ENCODE assay signal across 8 cellular contexts in genomic region chr10:45470098-45471012, GRCh38.
DNase-seq lines count a peak whose midpoint lies in the region; ATAC-seq and TF ChIP-seq lines count a peak whose summit lies in the region.

No MANE protein-coding gene starts in this region.

- peaks cover 17% of the 10 kb centered on the region for H3K4me1 ChIP-seq in mesodermal cell (ENCODE audit: control insufficient read depth, insufficient read depth, low read length, poor library complexity, severe bottlenecking)

- TF ChIP-seq CTCF in brain microvascular endothelial cell (IDR thresholded peaks at IDR 0.05; ENCODE audit: low read depth, low read length, missing control alignments), result no peak

- DNase-seq in T-helper 17 cell, result peak in 2 of 3 donors; percentile 28 to 30
- peak; percentile 8 for DNase-seq in brain microvascular endothelial cell
- no peak for DNase-seq in DMS 273 treated with DMSO at 0.1 percent for 48 hours (lab: John Stamatoyannopoulos, UW)
- DNase-seq in NCI-H1092 treated with DMSO at 0.1 percent for 48 hours (lab: John Stamatoyannopoulos, UW), result no peak
- DNase-seq in NCI-H1436 (lab: John Stamatoyannopoulos, UW), result no peak
- DNase-seq in NCI-H146 (lab: John Stamatoyannopoulos, UW), result no peak

- no peaks in the 10 kb centered on the region for H3K27me3 Mint-ChIP-seq in T-helper 17 cell

- no peak overlapping the region for H3K4me3 ChIP-seq in brain microvascular endothelial cell (ENCODE audit: low read depth, low read length)
- no peak overlapping the region for H3K4me3 ChIP-seq in mesodermal cell (ENCODE audit: extremely low read depth, insufficient read depth, low read length, poor library complexity, severe bottlenecking)

- H3K9me3 ChIP-seq in T-helper 17 cell (ENCODE audit: control insufficient read depth, low read length, poor library complexity, severe bottlenecking) (no peaks in the 10 kb centered on the region), mesodermal cell (ENCODE audit: control insufficient read depth, low read length) (no peaks in the 10 kb centered on the region)

- ATAC-seq in GM21529 (IDR thresholded peaks at IDR 0.05; ENCODE audit: unreplicated experiment), result peak; percentile 42
- peak; percentile 94 for ATAC-seq in T-helper 17 cell

- H3K27ac ChIP-seq in brain microvascular endothelial cell, result no peak overlapping the region
- peak overlapping the region; percentile 83 for H3K27ac ChIP-seq in mesodermal cell (ENCODE audit: low read depth, low read length, severe bottlenecking)

- peaks cover 39% of the 10 kb centered on the region for H3K4me1 Mint-ChIP-seq in T-helper 17 cell

- 64 to 85% methylated on average over 7 of the region's 10 CpGs for WGBS in mesodermal cell (ENCODE audit: insufficient coverage in 2 of 2), 2 experiments

- peak overlapping the region; percentile 92 for H3K27ac Mint-ChIP-seq in T-helper 17 cell

- H3K4me3 Mint-ChIP-seq in T-helper 17 cell, result peak overlapping the region; percentile 63

- in situ Hi-C loops in brain microvascular endothelial cell (cut with HindIII; ENCODE audit: low pct_ligation_motif_present, low sequenced_read_pairs), result no loop called here

- no peaks in the 10 kb centered on the region for H3K27me3 ChIP-seq in brain microvascular endothelial cell (replicated peaks)

- no peaks in the 10 kb centered on the region for H3K36me3 Mint-ChIP-seq in T-helper 17 cell (ENCODE audit: low read depth)

- H3K36me3 ChIP-seq in brain microvascular endothelial cell (replicated peaks) (no peaks in the 10 kb centered on the region), mesodermal cell (ENCODE audit: control insufficient read depth, insufficient read depth, low read length) (no peaks in the 10 kb centered on the region)

Comparison
In these comparisons a context has a peak if more than half of its experiments do, and no peak if none do; other contexts are left out.
1. DNase-seq: peak in T-helper 17 cell (2 of 3) and brain microvascular endothelial cell (single experiment); none in DMS 273 treated with DMSO at 0.1 percent for 48 hours (single experiment), NCI-H1092 treated with DMSO at 0.1 percent for 48 hours (single experiment), NCI-H1436 (single experiment) and NCI-H146 (single experiment).